Comparison of ENCODE assay signal across 21 cellular contexts in the genomic region with DNA sequence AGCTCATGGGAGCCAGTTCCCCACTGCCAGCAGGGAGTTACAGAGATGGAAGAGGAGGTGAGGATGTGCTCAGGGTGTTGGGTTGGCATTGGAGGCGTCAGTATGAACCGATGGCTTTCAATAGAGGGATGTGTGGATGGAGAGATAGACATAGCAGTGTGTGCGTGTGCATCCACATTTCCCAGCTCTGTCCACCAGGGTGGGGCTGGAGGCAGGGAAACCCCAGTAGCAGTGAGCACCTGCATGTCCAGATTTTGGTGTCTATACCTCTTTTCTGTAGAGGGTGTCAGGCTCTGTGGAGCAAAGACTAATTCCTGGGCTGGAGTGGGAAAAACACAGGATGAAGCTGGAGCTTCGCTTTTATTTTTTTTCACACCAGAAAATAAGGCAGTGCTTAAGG. TPM values are rescaled to one million over a fixed set of nuclear protein-coding genes. Genes with fewer than 3 reads are reported as not detected.
DNase-seq lines count a peak whose midpoint lies in the region; ATAC-seq, FAIRE-seq and TF ChIP-seq lines count a peak whose summit lies in the region.
"Had no signal": no experiment of that assay in that cellular context is flagged by ENCODE, and none has a peak within 500 bp of the region (broad histone marks: within the 10 kb centered on the region; RNA-seq: fewer than 3 reads in every experiment).

No MANE protein-coding gene starts in this region.

- H3K9me2 ChIP-seq in HCT116 (ENCODE audit: insufficient read depth), result no peaks in the 10 kb centered on the region
- H3K9me2 ChIP-seq: SK-N-SH had no signal

- in situ Hi-C loops in K562 (cut with MboI), result no loop called here

- no peak overlapping the region for H3K4me3 ChIP-seq in HCT116 (replicated peaks in 1 of 2; ENCODE audit: low read depth in 1 of 2, low read length in 2 of 2)
- no peak overlapping the region for H3K4me3 ChIP-seq in K562
- no peak overlapping the region for H3K4me3 ChIP-seq in sigmoid colon
- H3K4me3 ChIP-seq in mucosa of descending colon, result no peak overlapping the region

- ATAC-seq in HCT116 (peak; percentile 57; the same call in 1 of the 2 replicates), K562 (peak; percentile 25; the same call in 1 of the 3 replicates), left lobe of liver (no peak), HG02588 (IDR thresholded peaks at IDR 0.05; ENCODE audit: unreplicated experiment) (no peak), mucosa of descending colon (no peak), GM19351 (IDR thresholded peaks at IDR 0.05; ENCODE audit: unreplicated experiment) (no peak)

- CTCF ChIA-PET in HCT116 (lab: Charles Lee) (no interaction called here), K562 (lab: Yijun Ruan, JAX; ENCODE audit: low intra/inter-chr PET ratio) (no interaction called here)

- H3K79me2 ChIP-seq in HCT116 (ENCODE audit: insufficient read depth, low read length) (no peaks in the 10 kb centered on the region), K562 (ENCODE audit: control insufficient read depth, insufficient read depth, low read length) (no peaks in the 10 kb centered on the region)

- RAD21 ChIA-PET in HCT116 (lab: Charles Lee; ENCODE audit: low non-redundant PET in 1 of 2, low total read pairs in 2 of 2, uncharacterized antibody in 2 of 2, unreplicated experiment in 2 of 2), result no interaction called here

- H3K4me1 ChIP-seq in HCT116 (ENCODE audit: control insufficient read depth in 1 of 2, insufficient read depth in 2 of 2, low read length in 2 of 2) (peaks cover 0 to 4% of the 10 kb centered on the region in 2 experiments; a peak in 2 of 4 replicates), K562 (replicated peaks in 1 of 2; ENCODE audit: control insufficient read depth in 2 of 2, insufficient read depth in 2 of 2, low read length in 2 of 2) (peaks cover 4 to 13% of the 10 kb centered on the region in 2 experiments; a peak in 4 of 5 replicates), sigmoid colon (no peaks in the 10 kb centered on the region), mucosa of descending colon (ENCODE audit: low read depth) (no peaks in the 10 kb centered on the region)

- TF ChIP-seq RAD21 in HCT116 (IDR thresholded peaks at IDR 0.05; ENCODE audit: low read depth) (no peak), K562 (CRISPR knock-in tag; conservative IDR thresholded peaks at IDR 0.05 in 1 of 2, IDR thresholded peaks at IDR 0.05 in 1 of 2) (no peak)

- peaks cover 5% of the 10 kb centered on the region for H3K9me1 ChIP-seq in K562 (ENCODE audit: control insufficient read depth, insufficient read depth, low read length)

- H3K36me3 ChIP-seq in HCT116 (ENCODE audit: control insufficient read depth in 1 of 2, insufficient read depth in 2 of 2, low read length in 2 of 2) (no peaks in the 10 kb centered on the region), K562 (ENCODE audit: control insufficient read depth, insufficient read depth, low read length) (no peaks in the 10 kb centered on the region), sigmoid colon (no peaks in the 10 kb centered on the region), mucosa of descending colon (ENCODE audit: low read depth) (no peaks in the 10 kb centered on the region)

- intact Hi-C loops in HCT116 (cut with micrococcal nuclease), result no loop called here
- intact Hi-C loops in K562 (cut with micrococcal nuclease), result no loop called here
- intact Hi-C loops in sigmoid colon (cut with DNase I), result no loop called here
- intact Hi-C loops in mucosa of descending colon (cut with DNase I, micrococcal nuclease), result no loop called here

- H3K4me2 ChIP-seq in HCT116 (ENCODE audit: low read length) (no peak overlapping the region), K562 (ENCODE audit: insufficient read depth, low read length) (no peak overlapping the region)
- H3K4me2 ChIP-seq: SK-N-SH had no signal

- H3K27me3 ChIP-seq in HCT116 (ENCODE audit: insufficient read depth, low read length) (no peaks in the 10 kb centered on the region), K562 (ENCODE audit: control insufficient read depth in 2 of 2, insufficient read depth in 2 of 2, low read length in 2 of 2) (peaks cover 38 to 74% of the 10 kb centered on the region in 2 experiments), sigmoid colon (no peaks in the 10 kb centered on the region)

- no peak for TF ChIP-seq EP300 in K562 (IDR thresholded peaks at IDR 0.05; ENCODE audit: low read length)
- no peak for TF ChIP-seq EP300 in sigmoid colon (IDR thresholded peaks at IDR 0.05)

- H2AFZ ChIP-seq in HCT116 (ENCODE audit: low read depth, low read length, poor library complexity, severe bottlenecking), result no peak overlapping the region
- H2AFZ ChIP-seq in K562 (ENCODE audit: low read depth, low read length), result no peak overlapping the region

- H4K20me1 ChIP-seq in HCT116 (ENCODE audit: insufficient read depth) (no peaks in the 10 kb centered on the region), K562 (replicated peaks; ENCODE audit: control insufficient read depth, insufficient read depth, low read length) (peaks cover 19% of the 10 kb centered on the region)

- WGBS in K562 (ENCODE audit: insufficient coverage, low coverage, missing lambda C conversion rate), result 0% methylated on average over 4 of the region's 4 CpGs
- 96 to 97% methylated on average over 4 of the region's 4 CpGs for WGBS in sigmoid colon, 2 donors

- TF ChIP-seq POLR2A in HCT116 (IDR thresholded peaks at IDR 0.05; ENCODE audit: borderline replicate concordance, extremely low read depth, insufficient read depth, insufficient read length) (no peak), K562 (conservative IDR thresholded peaks at IDR 0.05) (no peak), sigmoid colon (IDR thresholded peaks at IDR 0.05) (no peak)

- TF ChIP-seq CTCF in HCT116 (IDR thresholded peaks at IDR 0.05 in 2 of 3, conservative IDR thresholded peaks at IDR 0.05 in 1 of 3; ENCODE audit: borderline replicate concordance in 1 of 3, insufficient read depth in 1 of 3, low read depth in 2 of 3, low read length in 2 of 3) (no peak), K562 (IDR thresholded peaks at IDR 0.05 in 2 of 3, conservative IDR thresholded peaks at IDR 0.05 in 1 of 3; ENCODE audit: insufficient read depth in 2 of 3, low read depth in 1 of 3, low read length in 3 of 3) (no peak), sigmoid colon (IDR thresholded peaks at IDR 0.05) (no peak), mucosa of descending colon (IDR thresholded peaks at IDR 0.05) (no peak)

- H3K27ac ChIP-seq in HCT116 (ENCODE audit: low read depth, low read length), result no peak overlapping the region
- no peak overlapping the region for H3K27ac ChIP-seq in K562 (ENCODE audit: extremely low read depth, low read depth, low read length)
- H3K27ac ChIP-seq in sigmoid colon, result no peak overlapping the region
- H3K27ac ChIP-seq: C4-2B had no signal

- no peaks in the 10 kb centered on the region for H3K9me3 ChIP-seq in HCT116 (ENCODE audit: control insufficient read depth in 1 of 2, insufficient read depth in 1 of 2, low read depth in 1 of 2, low read length in 2 of 2)
- H3K9me3 ChIP-seq in K562 (replicated peaks; ENCODE audit: control insufficient read depth, insufficient read depth, low read depth, low read length), result no peaks in the 10 kb centered on the region
- H3K9me3 ChIP-seq in sigmoid colon, result peaks cover 0 to 4% (median 0%) of the 10 kb centered on the region in 4 donors
- no peaks in the 10 kb centered on the region for H3K9me3 ChIP-seq in mucosa of descending colon
- H3K9me3 ChIP-seq: SK-N-SH had no signal

- no TSS peak for BruUV-seq in HCT116 (replicated peaks; lab: Mats Ljungman, UMichigan)
- BruUV-seq in K562 (replicated peaks; lab: Mats Ljungman, UMichigan), result no TSS peak

- POLR2A ChIA-PET in HCT116 (lab: Charles Lee), result no interaction called here
- POLR2A ChIA-PET in K562 (lab: Yijun Ruan, JAX), result interaction anchor here (0.9 kb wide), 1 partner anchor 28 kb away, joined by 4 read pairs; no protein-coding TSS in a partner anchor

- DNase-seq in HCT116 (ENCODE audit: low read depth, low spot score) (no peak), K562 (ENCODE audit: extremely low read depth in 1 of 4, low spot score in 3 of 4) (no peak), left lobe of liver (ENCODE audit: low spot score) (peak; percentile 16), sigmoid colon (peak; percentile 15), NCI-H82 (lab: John Stamatoyannopoulos, UW) (no peak), mucosa of descending colon (no peak)
- DNase-seq: ACHN, H9, KBM-7, NCI-H1105 treated with DMSO at 0.1 percent for 48 hours, NCI-H1694, NCI-H2107, NCI-H510A, NCI-H748 treated with DMSO at 0.1 percent for 48 hours, SHP77 treated with DMSO at 0.1 percent for 48 hours, SK-N-SH had no signal

- H3K9ac ChIP-seq in HCT116 (ENCODE audit: low read length) (no peak overlapping the region), K562 (ENCODE audit: insufficient read depth in 1 of 2, low read depth in 2 of 2, low read length in 2 of 2) (no peak overlapping the region)
- H3K9ac ChIP-seq: SK-N-SH had no signal

- FAIRE-seq in K562 (lab: Jason Lieb, UNC), result no peak
- FAIRE-seq: D721Med had no signal

RNA-seq across cellular contexts. Expression of a gene that starts 37.2 kb away (rescaled TPM):
- total RNA-seq in HCT116 (2021; ENCODE audit: unreplicated experiment), result 1.1 TPM
- 0.14 and 0.59 TPM in 2 replicates for polyA plus RNA-seq in HCT116 (2012)
- not detected in 2 replicates for total RNA-seq in K562 (2011; cell fraction: chromatin; rRNA removed; ENCODE audit: low replicate concordance)
- not detected in 2 replicates for total RNA-seq in K562 (2011; cell fraction: nucleolus; rRNA removed)
- not detected in 2 replicates for total RNA-seq in K562 (2011; cell fraction: nucleoplasm; rRNA removed)
- total RNA-seq in K562 (2014; rRNA removed), result not detected in 2 replicates
- total RNA-seq in K562 (2014; rRNA removed; fragmentation: Illumina TruSeq; extraction: Trizol), result not detected in 2 replicates
- not detected in 2 replicates for total RNA-seq in K562 (2015; rRNA removed; fragmentation: Illumina TruSeq; extraction: Trizol)
- total RNA-seq in K562 (2021), result 0.09 TPM in 1 of 2 replicates, not detected in the other
- not detected in 2 replicates for polyA plus RNA-seq in K562 (2011; rRNA removed)
- polyA plus RNA-seq in K562 (2011; cell fraction: cytosol; rRNA removed), result not detected in 2 replicates
- 0.15 and 0.53 TPM in 2 replicates for polyA plus RNA-seq in K562 (2011; cell fraction: nucleus; rRNA removed)
- polyA plus RNA-seq in K562 (2012), result not detected in 2 replicates
- polyA plus RNA-seq in K562 (2014; fragmentation: Illumina TruSeq; extraction: Trizol), result not detected in 2 replicates
- polyA plus RNA-seq in K562 (2014; fragmentation: Nextera tagmentation; extraction: Ambion mirVana), result not detected
- 0.13 TPM in 1 of 2 replicates, not detected in the other for polyA plus RNA-seq in K562 (2014; rRNA removed)
- polyA minus RNA-seq in K562 (2011; rRNA and poly(A)+ RNA removed), result not detected in 2 replicates
- not detected in 2 replicates for polyA minus RNA-seq in K562 (2011; cell fraction: cytosol; rRNA and poly(A)+ RNA removed)
- polyA minus RNA-seq in K562 (2011; cell fraction: nucleus; rRNA and poly(A)+ RNA removed), result not detected in 2 replicates
- total RNA-seq in left lobe of liver, result 177 TPM
- total RNA-seq in sigmoid colon, result under 1 TPM; 0.33 to 0.55 (median 0.38) TPM
- under 1 TPM in 1 of 3 donors, not detected in 2; 0.22 TPM for polyA plus RNA-seq in sigmoid colon
- under 1 TPM in 1 of 3 donors, not detected in 2; 0.95 TPM for total RNA-seq in mucosa of descending colon
- total RNA-seq: RPMI7951 had no signal

RNA-seq across cellular contexts. Expression of a gene that starts 58.6 kb away (rescaled TPM):
- 2.4 TPM for total RNA-seq in HCT116 (2021; ENCODE audit: unreplicated experiment)
- 1.4 and 1.8 TPM in 2 replicates for polyA plus RNA-seq in HCT116 (2012)
- total RNA-seq in K562 (2011; cell fraction: chromatin; rRNA removed; ENCODE audit: low replicate concordance), result not detected in 2 replicates
- not detected in 2 replicates for total RNA-seq in K562 (2011; cell fraction: nucleolus; rRNA removed)
- not detected in 2 replicates for total RNA-seq in K562 (2011; cell fraction: nucleoplasm; rRNA removed)
- total RNA-seq in K562 (2014; rRNA removed), result not detected in 2 replicates
- not detected in 2 replicates for total RNA-seq in K562 (2014; rRNA removed; fragmentation: Illumina TruSeq; extraction: Trizol)
- not detected in 2 replicates for total RNA-seq in K562 (2015; rRNA removed; fragmentation: Illumina TruSeq; extraction: Trizol)
- total RNA-seq in K562 (2021), result not detected in 2 replicates
- not detected in 2 replicates for polyA plus RNA-seq in K562 (2011; rRNA removed)
- polyA plus RNA-seq in K562 (2011; cell fraction: cytosol; rRNA removed), result not detected in 2 replicates
- not detected in 2 replicates for polyA plus RNA-seq in K562 (2011; cell fraction: nucleus; rRNA removed)
- polyA plus RNA-seq in K562 (2012), result not detected in 2 replicates
- not detected in 2 replicates for polyA plus RNA-seq in K562 (2014; fragmentation: Illumina TruSeq; extraction: Trizol)
- not detected for polyA plus RNA-seq in K562 (2014; fragmentation: Nextera tagmentation; extraction: Ambion mirVana)
- polyA plus RNA-seq in K562 (2014; rRNA removed), result not detected in 2 replicates
- polyA minus RNA-seq in K562 (2011; rRNA and poly(A)+ RNA removed), result not detected in 2 replicates
- polyA minus RNA-seq in K562 (2011; cell fraction: cytosol; rRNA and poly(A)+ RNA removed), result not detected in 2 replicates
- not detected in 2 replicates for polyA minus RNA-seq in K562 (2011; cell fraction: nucleus; rRNA and poly(A)+ RNA removed)
- 0.83 TPM for total RNA-seq in left lobe of liver
- 1 to 10 TPM in 1 of 4 donors, not detected in 3; 1.9 TPM for total RNA-seq in sigmoid colon
- 1 to 10 TPM in 1 of 3 donors, under 1 TPM in 1, not detected in 1; 0.85 to 1.2 TPM for polyA plus RNA-seq in sigmoid colon
- under 1 TPM; 0.28 to 0.61 (median 0.39) TPM for total RNA-seq in mucosa of descending colon
- total RNA-seq: RPMI7951 had no signal
- polyA plus RNA-seq: SK-N-SH had no signal

Comparison
In these comparisons a context has a peak if more than half of its experiments do, and no peak if none do; other contexts are left out.
1. ATAC-seq: peak in HCT116 (single experiment) and K562 (single experiment); none in left lobe of liver (single experiment), HG02588 (single experiment), mucosa of descending colon (single experiment) and GM19351 (single experiment).
2. DNase-seq: peak in left lobe of liver (single experiment) and sigmoid colon (single experiment); none in HCT116 (single experiment), K562 (0 of 4), NCI-H82 (single experiment) and mucosa of descending colon (0 of 3).
3. RNA of a gene that starts 37.2 kb away (total RNA-seq): 177 TPM in left lobe of liver (single experiment); 1.1 TPM in HCT116 (single experiment), 0.33 to 0.55 TPM in sigmoid colon, 0.95 TPM in mucosa of descending colon and 0.09 TPM in K562; every median in the first group is over 10 times any median in the second.